11 cellular contexts compared by ENCODE assay signal in the genomic region with DNA sequence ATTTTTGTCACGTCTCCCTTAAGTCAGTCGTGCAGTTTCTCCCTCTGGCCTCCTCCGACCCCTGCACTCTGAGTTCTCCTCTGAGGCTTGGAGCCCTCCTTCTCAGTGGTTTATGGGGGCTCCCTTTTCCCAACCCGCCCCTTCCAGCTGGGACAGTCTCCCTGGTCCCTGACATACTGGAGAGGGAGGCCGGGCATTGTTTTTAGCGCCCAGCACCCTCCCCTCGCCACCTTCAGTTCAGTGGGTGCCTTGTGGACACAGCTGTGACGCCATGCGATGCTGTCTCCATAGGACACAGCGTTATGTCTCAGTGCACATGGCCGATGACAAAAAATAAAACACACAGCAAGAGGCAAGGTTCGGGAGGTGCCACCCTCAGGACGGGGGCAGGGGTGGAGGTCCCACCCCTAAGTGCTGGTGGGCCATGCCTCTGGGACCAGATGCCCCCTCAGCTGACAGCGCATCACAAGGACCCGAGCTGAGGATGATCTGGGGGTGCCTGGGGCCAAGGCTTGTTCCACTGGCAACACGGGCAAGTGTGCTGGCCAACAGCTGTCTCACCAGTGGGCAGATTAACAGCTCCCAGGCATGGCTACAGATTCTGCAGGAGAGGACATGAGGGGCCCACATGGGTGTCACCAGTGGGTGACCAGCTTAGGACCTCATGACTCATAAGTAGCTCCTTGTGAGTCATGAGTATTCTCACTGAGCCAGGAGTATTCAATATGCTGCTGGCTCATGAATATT.
DNase-seq lines count a peak whose midpoint lies in the region; FAIRE-seq and TF ChIP-seq lines count a peak whose summit lies in the region.
"Had no signal": no experiment of that assay in that cellular context is flagged by ENCODE, and none has a peak within 500 bp of the region (broad histone marks: within the 10 kb centered on the region; RNA-seq: fewer than 3 reads in every experiment).

No MANE protein-coding gene starts in this region.

- H3K27ac ChIP-seq in endothelial cell of umbilical vein (ENCODE audit: insufficient read depth, low read depth, low read length) (no peak overlapping the region), osteoblast (ENCODE audit: low read depth, low read length) (no peak overlapping the region)
- H3K27ac ChIP-seq: dorsolateral prefrontal cortex had no signal

- BruUV-seq in endothelial cell of umbilical vein (replicated peaks; lab: Mats Ljungman, UMichigan): no TSS peak

- no peaks in the 10 kb centered on the region for H4K20me1 ChIP-seq in endothelial cell of umbilical vein (replicated peaks; ENCODE audit: control insufficient read depth, extremely low read depth, insufficient read depth, low read length)
- H4K20me1 ChIP-seq in osteoblast (ENCODE audit: insufficient read depth, low read length): no peaks in the 10 kb centered on the region

- peaks cover 0 to 3% of the 10 kb centered on the region in 2 experiments for H3K27me3 ChIP-seq in endothelial cell of umbilical vein (ENCODE audit: control insufficient read depth in 2 of 2, insufficient read depth in 2 of 2, low read length in 2 of 2)
- peaks cover 18% of the 10 kb centered on the region for H3K27me3 ChIP-seq in osteoblast (ENCODE audit: insufficient read depth, low read length)

- POLR2A ChIA-PET in endothelial cell of umbilical vein (lab: Charles Lee): no interaction called here

- peak; percentile 62 for DNase-seq in EH (ENCODE audit: low read depth)
- DNase-seq in MV-4-11 (lab: John Stamatoyannopoulos, UW): peak; percentile 44
- no peak for DNase-seq in endothelial cell of umbilical vein (ENCODE audit: low read depth, low spot score)
- peak; percentile 98 for DNase-seq in osteoblast (ENCODE audit: insufficient read length, low spot score, missing footprints)
- no peak for DNase-seq in stimulated activated CD4-positive, alpha-beta T cell treated with anti-CD3 and anti-CD28 coated beads, Interleukin-12 subunit alpha, Interleukin-12 subunit beta, amount 100 ng/mL, for 4 hours
- no peak for DNase-seq in globus pallidus (ENCODE audit: low spot score)
- DNase-seq in GM12892 (ENCODE audit: insufficient read length): no peak
- DNase-seq in NK-92 treated with Interleukin-12 subunit alpha and Interleukin-12 subunit beta, amount 100 ng/mL, for 24 hours (lab: John Stamatoyannopoulos, UW): no peak
- DNase-seq: activated naive CD4-positive, alpha-beta T cell treated with anti-CD3 and anti-CD28 coated beads for 36 hours; NCI-H146 had no signal

- TF ChIP-seq POLR2A in endothelial cell of umbilical vein (IDR thresholded peaks at IDR 0.05; ENCODE audit: low read depth, low read length) (no peak), GM12892 (IDR thresholded peaks at IDR 0.05; ENCODE audit: low read depth, low read length) (no peak)

- H3K9me3 ChIP-seq in endothelial cell of umbilical vein (replicated peaks; ENCODE audit: control insufficient read depth, insufficient read depth, low read length) (no peaks in the 10 kb centered on the region), osteoblast (ENCODE audit: low read depth, low read length) (no peaks in the 10 kb centered on the region)

- H3K36me3 ChIP-seq in endothelial cell of umbilical vein (ENCODE audit: control insufficient read depth in 2 of 2, extremely low read depth in 1 of 2, insufficient read depth in 2 of 2, low read length in 2 of 2) (no peaks in the 10 kb centered on the region), osteoblast (ENCODE audit: insufficient read depth, low read length) (no peaks in the 10 kb centered on the region)

- dilution Hi-C loops in endothelial cell of umbilical vein (cut with MboI; ENCODE audit: extremely low pct_ligation_motif_present, low sequenced_read_pairs): no loop called here

- H3K9ac ChIP-seq in endothelial cell of umbilical vein (replicated peaks; ENCODE audit: extremely low read depth, insufficient read depth, low read length): no peak overlapping the region

- H3K4me3 ChIP-seq in endothelial cell of umbilical vein (replicated peaks in 1 of 3; ENCODE audit: insufficient read depth in 1 of 3, low read depth in 1 of 3, low read length in 3 of 3): no peak overlapping the region
- no peak overlapping the region for H3K4me3 ChIP-seq in osteoblast (ENCODE audit: insufficient read depth, low read length)
- H3K4me3 ChIP-seq: dorsolateral prefrontal cortex had no signal

- intact Hi-C loops in endothelial cell of umbilical vein (cut with micrococcal nuclease): no loop called here

- H3K9me1 ChIP-seq in endothelial cell of umbilical vein (replicated peaks; ENCODE audit: control insufficient read depth, extremely low read depth, insufficient read depth, low read length): no peaks in the 10 kb centered on the region

- no peak for FAIRE-seq in endothelial cell of umbilical vein (lab: Jason Lieb, UNC)
- FAIRE-seq in GM12892 (lab: Jason Lieb, UNC): no peak

- H3K79me2 ChIP-seq in endothelial cell of umbilical vein (ENCODE audit: control insufficient read depth, insufficient read depth, low read length) (no peaks in the 10 kb centered on the region), osteoblast (ENCODE audit: insufficient read depth, low read length) (no peaks in the 10 kb centered on the region)

- H2AFZ ChIP-seq in endothelial cell of umbilical vein (ENCODE audit: low read depth, low read length) (no peak overlapping the region), osteoblast (ENCODE audit: low read length) (no peak overlapping the region)

- CTCF ChIA-PET in endothelial cell of umbilical vein (lab: Charles Lee): no interaction called here

- H3K4me1 ChIP-seq in endothelial cell of umbilical vein (ENCODE audit: control insufficient read depth, extremely low read depth, insufficient read depth, low read length): no peaks in the 10 kb centered on the region
- peaks cover 6% of the 10 kb centered on the region for H3K4me1 ChIP-seq in osteoblast (ENCODE audit: insufficient read depth, low read length)

- TF ChIP-seq CTCF in endothelial cell of umbilical vein (IDR thresholded peaks at IDR 0.05; ENCODE audit: extremely low read depth in 1 of 2, insufficient read depth in 1 of 2, low read depth in 1 of 2, low read length in 2 of 2): no peak
- TF ChIP-seq CTCF in osteoblast (IDR thresholded peaks at IDR 0.05; ENCODE audit: extremely low read depth, low read depth, low read length): no peak

- no peak overlapping the region for H3K4me2 ChIP-seq in endothelial cell of umbilical vein (ENCODE audit: insufficient read depth, low read length)
- no peak overlapping the region for H3K4me2 ChIP-seq in osteoblast (ENCODE audit: insufficient read depth, low read length)

TF ChIP-seq in endothelial cell of umbilical vein, 7 proteins besides CTCF, POLR2A, EP300 and RAD21:
- TF ChIP-seq JUN (IDR thresholded peaks at IDR 0.05; ENCODE audit: borderline replicate concordance, insufficient read depth, insufficient read length, low read depth) (peak; percentile 22), POLR2AphosphoS5 (IDR thresholded peaks at IDR 0.05; ENCODE audit: insufficient read depth, low read depth, low read length) (no peak)

Comparison
In these comparisons a context has a peak if more than half of its experiments do, and no peak if none do; other contexts are left out.
1. DNase-seq: peak in EH (single experiment), MV-4-11 (single experiment) and osteoblast (single experiment); none in endothelial cell of umbilical vein (single experiment), stimulated activated CD4-positive, alpha-beta T cell treated with anti-CD3 and anti-CD28 coated beads, Interleukin-12 subunit alpha, Interleukin-12 subunit beta, amount 100 ng/mL, for 4 hours (single experiment), globus pallidus (single experiment), GM12892 (single experiment) and NK-92 treated with Interleukin-12 subunit alpha and Interleukin-12 subunit beta, amount 100 ng/mL, for 24 hours (single experiment).